In the genomic region with DNA sequence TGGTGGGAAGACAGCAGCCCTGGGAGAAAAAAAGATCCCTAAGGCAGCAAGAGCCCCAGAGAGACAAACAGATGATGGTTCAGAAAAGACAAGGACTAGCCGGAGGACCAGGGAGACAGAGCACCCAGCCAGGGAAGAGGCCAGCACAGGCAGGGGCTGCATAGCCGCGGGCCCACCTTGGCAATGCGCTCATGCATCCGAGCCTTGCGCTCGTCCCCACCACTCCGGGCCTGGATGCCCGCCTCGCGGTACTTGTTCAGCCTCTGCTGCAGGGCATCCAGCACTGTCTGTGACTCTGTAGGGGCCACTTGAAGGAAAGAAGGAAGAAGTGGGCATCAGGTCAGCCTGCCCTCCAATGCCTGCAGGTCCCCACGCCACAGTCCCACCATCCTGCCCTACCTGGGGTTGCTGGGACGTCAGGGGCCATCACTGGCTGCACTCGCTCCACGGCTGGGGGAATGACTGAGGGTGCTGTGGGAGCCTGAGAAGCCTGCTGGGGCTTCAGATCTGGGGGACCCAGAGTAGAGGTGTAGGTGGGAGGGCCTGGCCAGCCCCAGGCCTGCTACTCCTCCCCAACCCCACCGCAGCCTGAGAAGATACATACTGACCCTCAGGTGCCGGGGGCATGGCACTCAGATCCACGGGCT, we compare ENCODE assay signal across 25 cellular contexts.
"Had no signal": no experiment of that assay in that cellular context is flagged by ENCODE, and none has a peak within 500 bp of the region (broad histone marks: within the 10 kb centered on the region; RNA-seq: fewer than 3 reads in every experiment).

No MANE protein-coding gene starts in this region.

- H3K36me3 ChIP-seq: neural progenitor cell, uterus had no signal

- H3K4me2 ChIP-seq: hepatocyte, neural progenitor cell had no signal

- DNase-seq: activated CD4-positive, alpha-beta memory T cell treated with anti-CD3 and anti-CD28 coated beads for 36 hours; activated CD4-positive, alpha-beta T cell treated with anti-CD3 and anti-CD28 coated beads for 48 hours; activated CD8-positive, alpha-beta memory T cell treated with anti-CD3 and anti-CD28 coated beads, Interleukin-2, amount 50 U/mL, for 4 hours; activated T-cell treated with anti-CD3 and anti-CD28 coated beads, Interleukin-2, amount 50 U/mL, for 1 hour; anterior cingulate cortex; dorsolateral prefrontal cortex; effector memory CD4-positive, alpha-beta T cell; erythroblast; gastrocnemius medialis; left colon; midbrain; naive thymus-derived CD8-positive, alpha-beta T cell; right cardiac atrium; stimulated activated CD4-positive, alpha-beta T cell treated with anti-CD3 and anti-CD28 coated beads, Interleukin-4, amount 100 ng/mL, for 1 hour; stimulated activated naive CD8-positive, alpha-beta T cell treated with anti-CD3 and anti-CD28 coated beads, Interleukin-15, amount 100 ng/mL, for 72 hours; substantia nigra; T-helper 9 cell; uterus had no signal

- H3K27me3 Mint-ChIP-seq: activated CD4-positive, alpha-beta memory T cell treated with anti-CD3 and anti-CD28 coated beads for 36 hours; activated naive CD4-positive, alpha-beta T cell treated with anti-CD3 and anti-CD28 coated beads, Interleukin-2, amount 50 U/mL, for 24 hours; naive thymus-derived CD8-positive, alpha-beta T cell; stimulated activated naive CD8-positive, alpha-beta T cell treated with anti-CD3 and anti-CD28 coated beads, Interleukin-15, amount 100 ng/mL, for 72 hours; type B pancreatic cell had no signal

- H3K27me3 ChIP-seq: dorsolateral prefrontal cortex, gastrocnemius medialis, hepatocyte, neural progenitor cell, uterus had no signal

- H3K4me3 Mint-ChIP-seq: activated CD4-positive, alpha-beta memory T cell treated with anti-CD3 and anti-CD28 coated beads for 36 hours; activated naive CD4-positive, alpha-beta T cell treated with anti-CD3 and anti-CD28 coated beads, Interleukin-2, amount 50 U/mL, for 24 hours; naive thymus-derived CD8-positive, alpha-beta T cell; neural progenitor cell; stimulated activated naive CD8-positive, alpha-beta T cell treated with anti-CD3 and anti-CD28 coated beads, Interleukin-15, amount 100 ng/mL, for 72 hours; type B pancreatic cell had no signal

- H3K9ac ChIP-seq: neural progenitor cell had no signal

- H3K27ac ChIP-seq: coronary artery, gastrocnemius medialis, hepatocyte, neural progenitor cell, uterus, VCaP had no signal

- H2AFZ ChIP-seq: hepatocyte, neural progenitor cell had no signal

- H3K27ac Mint-ChIP-seq: activated CD4-positive, alpha-beta memory T cell treated with anti-CD3 and anti-CD28 coated beads for 36 hours; activated naive CD4-positive, alpha-beta T cell treated with anti-CD3 and anti-CD28 coated beads, Interleukin-2, amount 50 U/mL, for 24 hours; activated T-helper 2 cell treated with anti-CD3 and anti-CD28 coated beads, Interferon-gamma antibody, Interleukin-2, Interleukin-4, amounts not matched to agents 10 μg/mL and 5 μg/mL and 100 μg/mL, durations not matched to agents 14 hours and 24 hours and 36 hours; type B pancreatic cell had no signal

- H3K4me3 ChIP-seq: coronary artery, dorsolateral prefrontal cortex, gastrocnemius medialis, hepatocyte, neural progenitor cell, uterus had no signal

- H3K4me1 ChIP-seq: neural progenitor cell, uterus had no signal

- H3K4me1 Mint-ChIP-seq: neural progenitor cell had no signal

- H3K9me3 Mint-ChIP-seq: activated CD4-positive, alpha-beta memory T cell treated with anti-CD3 and anti-CD28 coated beads for 36 hours; activated naive CD4-positive, alpha-beta T cell treated with anti-CD3 and anti-CD28 coated beads, Interleukin-2, amount 50 U/mL, for 24 hours; activated T-helper 2 cell treated with anti-CD3 and anti-CD28 coated beads, Interferon-gamma antibody, Interleukin-2, Interleukin-4, amounts not matched to agents 10 μg/mL and 5 μg/mL and 100 μg/mL, durations not matched to agents 14 hours and 24 hours and 36 hours; naive thymus-derived CD8-positive, alpha-beta T cell; neural progenitor cell; stimulated activated naive CD8-positive, alpha-beta T cell treated with anti-CD3 and anti-CD28 coated beads, Interleukin-15, amount 100 ng/mL, for 72 hours; type B pancreatic cell had no signal

- ATAC-seq: gastrocnemius medialis; left colon; naive thymus-derived CD8-positive, alpha-beta T cell; right cardiac atrium; stimulated activated naive CD8-positive, alpha-beta T cell treated with anti-CD3 and anti-CD28 coated beads, Interleukin-15, amount 100 ng/mL, for 72 hours had no signal

- H3K9me3 ChIP-seq: gastrocnemius medialis, uterus had no signal
